In the genomic region with DNA sequence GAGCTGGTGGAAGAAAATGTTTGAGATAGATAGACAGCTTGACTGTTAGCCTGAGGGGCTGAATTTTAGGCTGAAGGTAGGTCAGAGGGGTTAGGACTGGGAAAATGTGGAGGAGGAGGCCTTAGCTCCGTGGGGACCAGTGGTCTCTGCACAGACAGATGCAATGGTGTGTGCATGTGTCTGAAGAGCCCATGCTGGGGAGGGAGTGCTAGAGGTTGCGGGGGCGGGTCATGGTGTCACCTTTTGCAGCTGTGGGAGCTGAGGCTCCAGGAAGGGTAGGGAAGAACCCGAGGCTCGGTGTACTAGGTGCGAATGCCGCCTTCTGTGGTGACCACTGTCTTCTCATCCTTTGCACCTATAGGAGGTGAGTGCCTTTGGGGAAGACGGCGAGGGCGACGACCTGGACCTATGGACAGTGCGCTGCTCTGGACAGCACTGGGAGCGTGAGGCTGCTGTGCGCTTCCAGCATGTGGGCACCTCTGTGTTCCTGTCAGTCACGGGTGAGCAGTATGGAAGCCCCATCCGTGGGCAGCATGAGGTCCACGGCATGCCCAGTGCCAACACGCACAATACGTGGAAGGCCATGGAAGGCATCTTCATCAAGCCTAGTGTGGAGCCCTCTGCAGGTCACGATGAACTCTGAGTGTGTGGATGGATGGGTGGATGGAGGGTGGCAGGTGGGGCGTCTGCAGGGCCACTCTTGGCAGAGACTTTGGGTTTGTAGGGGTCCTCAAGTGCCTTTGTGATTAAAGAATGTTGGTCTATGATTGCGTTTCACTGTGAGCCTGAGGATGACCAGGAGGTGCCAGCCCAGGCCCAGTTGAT, we compare ENCODE assay signal across 9 cellular contexts. TPM values are rescaled to one million over a fixed set of nuclear protein-coding genes. Genes with fewer than 3 reads are reported as not detected.
DNase-seq lines count a peak whose midpoint lies in the region; TF ChIP-seq lines count a peak whose summit lies in the region.
"Had no signal": no experiment of that assay in that cellular context is flagged by ENCODE, and none has a peak within 500 bp of the region (broad histone marks: within the 10 kb centered on the region; RNA-seq: fewer than 3 reads in every experiment).

No MANE protein-coding gene starts in this region.

- H3K27me3 ChIP-seq in iPS-20b (ENCODE audit: insufficient read depth, low read length): peaks cover 17% of the 10 kb centered on the region
- no peaks in the 10 kb centered on the region for H3K27me3 ChIP-seq in spleen (replicated peaks in 1 of 7)

- TF ChIP-seq CTCF in 22Rv1 (IDR thresholded peaks at IDR 0.05): peak; percentile 20
- peak; percentile 49 for TF ChIP-seq CTCF in GM12873 (IDR thresholded peaks at IDR 0.05; ENCODE audit: insufficient read depth, low read depth, low read length, missing control alignments)
- no peak for TF ChIP-seq CTCF in WI38 (IDR thresholded peaks at IDR 0.05; ENCODE audit: low read depth, low read length)
- no peak for TF ChIP-seq CTCF in spleen (IDR thresholded peaks at IDR 0.05 in 8 of 11, conservative IDR thresholded peaks at IDR 0.05 in 3 of 11)

- TF ChIP-seq POLR2A in spleen (IDR thresholded peaks at IDR 0.05): no peak

- H3K4me3 ChIP-seq in WI38 (ENCODE audit: low read depth, low read length) (peak overlapping the region; percentile 77; the same call in 1 of the 2 replicates), iPS-20b (ENCODE audit: low read length) (peak overlapping the region; percentile 77; the same call in 1 of the 2 replicates), spleen (peak overlapping the region in 4 of 8 donors; percentile 73 to 82 (median 77))

- peaks cover 9% of the 10 kb centered on the region for H3K36me3 ChIP-seq in iPS-20b (ENCODE audit: insufficient read depth, low read depth, low read length)
- peaks cover 0 to 39% (median 13%) of the 10 kb centered on the region in 6 donors for H3K36me3 ChIP-seq in spleen

- H3K4me1 ChIP-seq in iPS-20b (ENCODE audit: insufficient read depth, low read length) (peaks cover 5% of the 10 kb centered on the region; the same call in 1 of the 2 replicates), spleen (peaks cover 10 to 45% (median 33%) of the 10 kb centered on the region in 6 donors)

- DNase-seq in spleen (no peak), NCI-H510A (lab: John Stamatoyannopoulos, UW) (no peak), iPS-NIHi7 (ENCODE audit: extremely low spot score) (no peak), NCI-H82 (lab: John Stamatoyannopoulos, UW) (no peak)

- WGBS in spleen, 5 donors: 82 to 89% (median 88%) methylated on average over 20 to 22 of the region's 22 CpGs

- peak overlapping the region; percentile 81 for H3K27ac ChIP-seq in 22Rv1
- no peak overlapping the region for H3K27ac ChIP-seq in iPS-20b (ENCODE audit: low read length)
- peak overlapping the region in 1 of 8 donors; percentile 83 for H3K27ac ChIP-seq in spleen

- no peak overlapping the region for H3K9ac ChIP-seq in iPS-20b (ENCODE audit: low read depth, low read length)

- intact Hi-C loops in spleen (cut with DNase I; ENCODE audit: low total_unique reads): no loop called here

- no peaks in the 10 kb centered on the region for H3K9me3 ChIP-seq in iPS-20b (ENCODE audit: insufficient read depth, low read depth, low read length)
- no peaks in the 10 kb centered on the region for H3K9me3 ChIP-seq in spleen

RNA-seq across cellular contexts. Expression of gene SDF2L1, which starts 1.6 kb away (rescaled TPM):
- 10 to 100 TPM; 27.9 to 51.9 (median 36.0) TPM for total RNA-seq in spleen
- 10 to 100 TPM; 16.6 to 43.9 (median 32.9) TPM for polyA plus RNA-seq in spleen

RNA-seq across cellular contexts. Expression of gene CCDC116, which starts 11.2 kb away (rescaled TPM):
- total RNA-seq in spleen: under 1 TPM; 0.24 to 0.66 (median 0.51) TPM
- under 1 TPM; 0.45 to 0.63 (median 0.47) TPM for polyA plus RNA-seq in spleen
- total RNA-seq: G401 had no signal

RNA-seq across cellular contexts. Expression of gene YDJC, which starts 13.9 kb away (rescaled TPM):
- 10 to 100 TPM; 19.0 to 35.0 (median 23.8) TPM for total RNA-seq in spleen
- 10 to 100 TPM; 41.0 to 54.3 (median 44.6) TPM for polyA plus RNA-seq in spleen

RNA-seq across cellular contexts. Expression of gene PPIL2, which starts 22.1 kb away (rescaled TPM):
- total RNA-seq in spleen: 10 to 100 TPM; 43.2 to 71.5 (median 54.9) TPM
- 10 to 100 TPM; 23.7 to 51.8 (median 39.1) TPM for polyA plus RNA-seq in spleen

Comparison
In these comparisons a context has a peak if more than half of its experiments do, and no peak if none do; other contexts are left out.
1. CTCF ChIP-seq: peak in 22Rv1 (single experiment) and GM12873 (single experiment); none in WI38 (single experiment) and spleen (0 of 11).